Comparison of ENCODE assay signal across 23 cellular contexts in genomic region chr2:218476676-218477075, GRCh38. TPM values are rescaled to one million over a fixed set of nuclear protein-coding genes. Genes with fewer than 3 reads are reported as not detected.
A peak's percentile ranks its signal among the peaks of the same experiment; 100 is the strongest.
DNase-seq lines count a peak whose midpoint lies in the region; ATAC-seq and TF ChIP-seq lines count a peak whose summit lies in the region.
"Had no signal": no experiment of that assay in that cellular context is flagged by ENCODE, and none has a peak within 500 bp of the region (broad histone marks: within the 10 kb centered on the region; RNA-seq: fewer than 3 reads in every experiment).

No MANE protein-coding gene starts in this region.

- no peak overlapping the region for H2AFZ ChIP-seq in IMR-90 (replicated peaks; ENCODE audit: low read length, poor library complexity)

- H3K79me1 ChIP-seq in IMR-90 (ENCODE audit: low read depth in 1 of 2, low read length in 2 of 2), result peaks cover 2 to 3% of the 10 kb centered on the region in 2 experiments; a peak in 2 of 4 replicates

- WGBS in IMR-90 (ENCODE audit: extremely low coverage in 2 of 2, insufficient read length in 1 of 2), 2 experiments, result no CpG with 5 or more reads among the region's 3 CpGs

- peak; percentile 3 for DNase-seq in AG08396 (ENCODE audit: low spot score)
- DNase-seq in IMR-90, result peak; percentile 46
- DNase-seq in fibroblast of mammary gland (ENCODE audit: low read depth), result peak; percentile 76
- peak; percentile 32 for DNase-seq in omental fat pad (ENCODE audit: low spot score)
- DNase-seq in NCI-H774 (lab: John Stamatoyannopoulos, UW), result no peak
- DNase-seq in activated naive CD8-positive, alpha-beta T cell treated with anti-CD3 and anti-CD28 coated beads, Interleukin-2, amount 50 U/mL, for 24 hours, result no peak
- DNase-seq in NCI-H1048 (lab: John Stamatoyannopoulos, UW), result no peak
- DNase-seq: activated CD4-positive, CD25-positive, alpha-beta regulatory T cell; activated CD8-positive, alpha-beta T cell treated with anti-CD3 and anti-CD28 coated beads for 36 hours; activated naive CD4-positive, alpha-beta T cell treated with anti-CD3 and anti-CD28 coated beads, Interleukin-2, amount 50 U/mL, for 16 hours; activated T-cell treated with anti-CD3 and anti-CD28 coated beads, Interleukin-2, amount 50 U/mL, for 48 hours; DMS153; foreskin keratinocyte; hypothalamus; naive thymus-derived CD8-positive, alpha-beta T cell; NCI-H2227 treated with DMSO at 0.1 percent for 48 hours; stimulated activated CD4-positive, alpha-beta T cell treated with anti-CD3 and anti-CD28 coated beads, Interleukin-2, amount 100 ng/mL, for 24 hours; stimulated activated naive CD8-positive, alpha-beta T cell treated with anti-CD3 and anti-CD28 coated beads, Interleukin-15, Interleukin-2, amounts not matched to agents 100 U/mL and 50 U/mL, for 24 hours; upper lobe of left lung had no signal

- no peak for TF ChIP-seq POLR2A in IMR-90 (IDR thresholded peaks at IDR 0.05; ENCODE audit: low read depth, low read length)

- no peak overlapping the region for H2BK15ac ChIP-seq in IMR-90 (ENCODE audit: low read depth, low read length)

- no peak overlapping the region for H2AK5ac ChIP-seq in IMR-90 (ENCODE audit: low read depth, low read length)

- no peak for TF ChIP-seq CTCF in IMR-90 (conservative IDR thresholded peaks at IDR 0.05; ENCODE audit: low read depth, low read length)
- TF ChIP-seq CTCF in fibroblast of mammary gland (conservative IDR thresholded peaks at IDR 0.05; ENCODE audit: control insufficient read depth, insufficient read depth, low read depth, low read length), result no peak
- TF ChIP-seq CTCF in omental fat pad (IDR thresholded peaks at IDR 0.05), result no peak

- H3K14ac ChIP-seq in IMR-90 (replicated peaks; ENCODE audit: low read depth, low read length), result no peak overlapping the region

- in situ Hi-C loops in IMR-90 (cut with MboI; ENCODE audit: low sequenced_read_pairs), result no loop called here

- POLR2A ChIA-PET in IMR-90 (lab: Charles Lee; ENCODE audit: unreplicated experiment), result interaction anchor here (0.6 kb wide), 1 partner anchor 307 kb away, joined by 12 read pairs; no protein-coding TSS in a partner anchor

- H3K4me3 ChIP-seq in IMR-90 (ENCODE audit: insufficient read depth, low read depth, low read length) (no peak overlapping the region), fibroblast of mammary gland (ENCODE audit: control insufficient read depth, low read depth, low read length) (no peak overlapping the region)
- H3K4me3 ChIP-seq: upper lobe of left lung had no signal

- no peak overlapping the region; the same call in 1 of the 2 replicates for H3K4me2 ChIP-seq in IMR-90 (ENCODE audit: low read depth, low read length)

- CTCF ChIA-PET in IMR-90 (lab: Yijun Ruan, JAX), result interaction anchor here (1.3 kb wide), 1 partner anchor 10 kb away, joined by 3 read pairs; no protein-coding TSS in a partner anchor

- no peak overlapping the region for H2BK120ac ChIP-seq in IMR-90 (ENCODE audit: low read depth, low read length)

- dilution Hi-C loops in IMR-90 (cut with HindIII; ENCODE audit: low sequenced_read_pairs, unreplicated experiment), result no loop called here

- H4K91ac ChIP-seq in IMR-90 (ENCODE audit: insufficient read depth, low read depth, low read length), result no peak overlapping the region

- H3K4me1 Mint-ChIP-seq in activated naive CD8-positive, alpha-beta T cell treated with anti-CD3 and anti-CD28 coated beads, Interleukin-2, amount 50 U/mL, for 24 hours, result peaks cover 3% of the 10 kb centered on the region

- no peaks in the 10 kb centered on the region for H3K9me3 ChIP-seq in IMR-90 (ENCODE audit: control insufficient read depth, insufficient read depth, low read length)
- H3K9me3 ChIP-seq: upper lobe of left lung had no signal

- H3K4ac ChIP-seq in IMR-90 (ENCODE audit: low read depth, low read length), result no peak overlapping the region

- H2AK9ac ChIP-seq in IMR-90 (replicated peaks; ENCODE audit: low read depth, low read length, poor library complexity), result no peak overlapping the region

- no peaks in the 10 kb centered on the region for H3K27me3 Mint-ChIP-seq in activated naive CD8-positive, alpha-beta T cell treated with anti-CD3 and anti-CD28 coated beads, Interleukin-2, amount 50 U/mL, for 24 hours
- H3K27me3 Mint-ChIP-seq: activated CD8-positive, alpha-beta T cell treated with anti-CD3 and anti-CD28 coated beads for 36 hours; memory B cell; naive thymus-derived CD8-positive, alpha-beta T cell had no signal

- H3K36me3 ChIP-seq in IMR-90 (ENCODE audit: control insufficient read depth, insufficient read depth, low read length), result peaks cover 3% of the 10 kb centered on the region

- H2BK5ac ChIP-seq in IMR-90 (ENCODE audit: low read depth, low read length, poor library complexity, severe bottlenecking), result no peak overlapping the region

- H4K5ac ChIP-seq in IMR-90 (ENCODE audit: low read depth, low read length), result no peak overlapping the region

- ATAC-seq in IMR-90 (ENCODE audit: low read depth), result peak; percentile 32; the same call in 1 of the 2 replicates
- ATAC-seq in omental fat pad (ENCODE audit: low FRiP score), result peak; percentile 74
- ATAC-seq in activated naive CD8-positive, alpha-beta T cell treated with anti-CD3 and anti-CD28 coated beads, Interleukin-2, amount 50 U/mL, for 24 hours, result no peak
- ATAC-seq in GM21515 (IDR thresholded peaks at IDR 0.05; ENCODE audit: unreplicated experiment), result no peak
- ATAC-seq: activated CD8-positive, alpha-beta T cell treated with anti-CD3 and anti-CD28 coated beads for 36 hours; foreskin keratinocyte; naive thymus-derived CD8-positive, alpha-beta T cell; stimulated activated naive CD8-positive, alpha-beta T cell treated with anti-CD3 and anti-CD28 coated beads, Interleukin-15, Interleukin-2, amounts not matched to agents 100 U/mL and 50 U/mL, for 24 hours had no signal

- H3K9me3 Mint-ChIP-seq in activated naive CD8-positive, alpha-beta T cell treated with anti-CD3 and anti-CD28 coated beads, Interleukin-2, amount 50 U/mL, for 24 hours, result no peaks in the 10 kb centered on the region
- H3K9me3 Mint-ChIP-seq: activated CD8-positive, alpha-beta T cell treated with anti-CD3 and anti-CD28 coated beads for 36 hours; memory B cell; naive thymus-derived CD8-positive, alpha-beta T cell had no signal

- peaks cover 3% of the 10 kb centered on the region; the same call in 1 of the 2 replicates for H3K4me1 ChIP-seq in IMR-90 (ENCODE audit: control insufficient read depth, insufficient read depth, low read length)
- H3K4me1 ChIP-seq: foreskin keratinocyte had no signal

- no peak overlapping the region for H2BK20ac ChIP-seq in IMR-90 (ENCODE audit: low read depth, low read length)

- no peaks in the 10 kb centered on the region for H3K9me1 ChIP-seq in IMR-90 (ENCODE audit: insufficient read depth, low read length)

- H3K18ac ChIP-seq in IMR-90 (ENCODE audit: low read depth, low read length), result no peak overlapping the region

- no peak overlapping the region for H3K9ac ChIP-seq in IMR-90 (ENCODE audit: low read depth, low read length)

- H3K36me3 Mint-ChIP-seq in activated naive CD8-positive, alpha-beta T cell treated with anti-CD3 and anti-CD28 coated beads, Interleukin-2, amount 50 U/mL, for 24 hours (ENCODE audit: low read depth), result peaks cover 45% of the 10 kb centered on the region

- no peak overlapping the region for H4K8ac ChIP-seq in IMR-90 (ENCODE audit: low read depth in 2 of 2, low read length in 2 of 2)

- no peak overlapping the region for H3K23ac ChIP-seq in IMR-90 (ENCODE audit: low read depth, low read length)

- H3K27ac Mint-ChIP-seq in activated naive CD8-positive, alpha-beta T cell treated with anti-CD3 and anti-CD28 coated beads, Interleukin-2, amount 50 U/mL, for 24 hours, result no peak overlapping the region
- H3K27ac Mint-ChIP-seq: activated CD8-positive, alpha-beta T cell treated with anti-CD3 and anti-CD28 coated beads for 36 hours; memory B cell had no signal

- no peaks in the 10 kb centered on the region for H3K27me3 ChIP-seq in IMR-90 (ENCODE audit: control insufficient read depth, insufficient read depth, low read length)
- H3K27me3 ChIP-seq: foreskin keratinocyte, upper lobe of left lung had no signal

- H3K56ac ChIP-seq in IMR-90 (ENCODE audit: extremely low read depth, insufficient read depth, low read length), result no peak overlapping the region

- no peak overlapping the region for H3K27ac ChIP-seq in IMR-90 (ENCODE audit: insufficient read depth, low read length)
- H3K27ac ChIP-seq: foreskin keratinocyte had no signal

- intact Hi-C loops in IMR-90 (cut with micrococcal nuclease), result loop anchor here (10.0 kb wide), 1 partner anchor 168 kb away; no protein-coding TSS in a partner anchor

- H3K4me3 Mint-ChIP-seq in activated naive CD8-positive, alpha-beta T cell treated with anti-CD3 and anti-CD28 coated beads, Interleukin-2, amount 50 U/mL, for 24 hours, result no peak overlapping the region
- H3K4me3 Mint-ChIP-seq: activated CD8-positive, alpha-beta T cell treated with anti-CD3 and anti-CD28 coated beads for 36 hours; naive thymus-derived CD8-positive, alpha-beta T cell had no signal

- no TSS peak for BruUV-seq in IMR-90 (replicated peaks; lab: Mats Ljungman, UMichigan)

- no peak for TF ChIP-seq RAD21 in IMR-90 (IDR thresholded peaks at IDR 0.05; ENCODE audit: low read length)

- H4K20me1 ChIP-seq in IMR-90 (ENCODE audit: insufficient read depth, low read length), result no peaks in the 10 kb centered on the region

TF ChIP-seq in IMR-90, 13 proteins besides CTCF, POLR2A, EP300 and RAD21:
- no peak for TF ChIP-seq RFX5 (IDR thresholded peaks at IDR 0.05; ENCODE audit: low read depth, low read length)
- TF ChIP-seq NFE2L2 (IDR thresholded peaks at IDR 0.05; ENCODE audit: low read depth, low read length), result no peak
- TF ChIP-seq MAZ (IDR thresholded peaks at IDR 0.05; ENCODE audit: borderline replicate concordance, low read depth, low read length), result no peak
- TF ChIP-seq CHD1 (IDR thresholded peaks at IDR 0.05; ENCODE audit: low read depth, low read length), result no peak
- TF ChIP-seq RCOR1 (IDR thresholded peaks at IDR 0.05; ENCODE audit: insufficient replicate concordance, low read length), result no peak
- TF ChIP-seq, protein P1, sequence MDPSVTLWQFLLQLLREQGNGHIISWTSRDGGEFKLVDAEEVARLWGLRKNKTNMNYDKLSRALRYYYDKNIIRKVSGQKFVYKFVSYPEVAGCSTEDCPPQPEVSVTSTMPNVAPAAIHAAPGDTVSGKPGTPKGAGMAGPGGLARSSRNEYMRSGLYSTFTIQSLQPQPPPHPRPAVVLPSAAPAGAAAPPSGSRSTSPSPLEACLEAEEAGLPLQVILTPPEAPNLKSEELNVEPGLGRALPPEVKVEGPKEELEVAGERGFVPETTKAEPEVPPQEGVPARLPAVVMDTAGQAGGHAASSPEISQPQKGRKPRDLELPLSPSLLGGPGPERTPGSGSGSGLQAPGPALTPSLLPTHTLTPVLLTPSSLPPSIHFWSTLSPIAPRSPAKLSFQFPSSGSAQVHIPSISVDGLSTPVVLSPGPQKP (IDR thresholded peaks at IDR 0.05; ENCODE audit: borderline replicate concordance, low read depth, low read length), result no peak
- TF ChIP-seq MAFK (IDR thresholded peaks at IDR 0.05; ENCODE audit: low read depth, low read length), result no peak
TF ChIP-seq in IMR-90: peak in this region for 0.

RNA-seq across cellular contexts. Expression of gene VIL1, which starts 57.8 kb away (rescaled TPM):
- total RNA-seq in IMR-90 (2012; rRNA removed), result not detected in 2 replicates
- not detected in 2 replicates for polyA plus RNA-seq in IMR-90 (2012; rRNA removed)
- polyA plus RNA-seq in IMR-90 (2012; cell fraction: cytosol; rRNA removed), result not detected in 2 replicates
- not detected in 2 replicates for polyA plus RNA-seq in IMR-90 (2012; cell fraction: nucleus; rRNA removed; ENCODE audit: low replicate concordance)
- not detected for total RNA-seq in omental fat pad
- total RNA-seq: activated CD8-positive, alpha-beta T cell treated with anti-CD3 and anti-CD28 coated beads for 36 hours; foreskin keratinocyte; naive thymus-derived CD8-positive, alpha-beta T cell; skeletal muscle tissue had no signal
- polyA plus RNA-seq: keratinocyte had no signal

Comparison
In these comparisons a context has a peak if more than half of its experiments do, and no peak if none do; other contexts are left out.
1. DNase-seq: peak in AG08396 (single experiment), IMR-90 (single experiment), fibroblast of mammary gland (single experiment) and omental fat pad (single experiment); none in NCI-H774 (single experiment), activated naive CD8-positive, alpha-beta T cell treated with anti-CD3 and anti-CD28 coated beads, Interleukin-2, amount 50 U/mL, for 24 hours (single experiment) and NCI-H1048 (single experiment).
2. ATAC-seq: peak in IMR-90 (single experiment) and omental fat pad (single experiment); none in activated naive CD8-positive, alpha-beta T cell treated with anti-CD3 and anti-CD28 coated beads, Interleukin-2, amount 50 U/mL, for 24 hours (single experiment) and GM21515 (single experiment).